In genomic region chr18:74286106-74286856, GRCh38 we compare ENCODE assay signal across 1 cellular context.
TF ChIP-seq lines count a peak whose summit lies in the region.

No MANE protein-coding gene starts in this region.

TF ChIP-seq in GM23338, 12 proteins besides CTCF, POLR2A, EP300 and RAD21 (continued from another document):
- TF ChIP-seq ZNF462 (CRISPR knock-in tag; IDR thresholded peaks at IDR 0.05), result no peak
- no peak for TF ChIP-seq ZNF331 (CRISPR knock-in tag; IDR thresholded peaks at IDR 0.05; ENCODE audit: low read depth)
- TF ChIP-seq NANOG (IDR thresholded peaks at IDR 0.05; ENCODE audit: borderline replicate concordance), result no peak
- TF ChIP-seq JUNB (IDR thresholded peaks at IDR 0.05; ENCODE audit: unreplicated experiment), result no peak
- TF ChIP-seq EZH2phosphoT487 (IDR thresholded peaks at IDR 0.05; ENCODE audit: unreplicated experiment), result no peak
